ENCODE assay signal across 28 cellular contexts in the genomic region with DNA sequence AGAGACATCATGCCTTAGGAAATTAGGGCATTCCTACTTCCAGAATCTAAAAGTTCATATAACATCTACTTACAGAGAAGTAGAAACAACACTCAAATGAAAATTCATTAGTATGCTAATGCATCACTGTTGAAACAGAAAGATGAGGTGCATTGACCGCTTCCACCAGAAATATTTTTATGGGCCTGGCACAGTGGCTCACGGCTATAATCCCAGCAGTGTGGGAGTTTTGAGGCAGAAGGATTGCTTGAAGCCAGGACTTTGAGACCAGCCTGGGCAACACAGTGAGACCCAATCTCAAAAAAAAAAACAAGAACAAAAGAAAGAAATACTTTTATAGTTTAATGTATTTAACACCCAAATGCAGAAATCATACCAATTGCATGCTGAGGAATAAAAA.
"Had no signal": no experiment of that assay in that cellular context is flagged by ENCODE, and none has a peak within 500 bp of the region (broad histone marks: within the 10 kb centered on the region; RNA-seq: fewer than 3 reads in every experiment).

No MANE protein-coding gene starts in this region.

- ATAC-seq: T-cell had no signal

- H3K4me3 Mint-ChIP-seq: activated CD4-positive, alpha-beta memory T cell treated with anti-CD3 and anti-CD28 coated beads for 36 hours; activated CD4-positive, alpha-beta T cell treated with anti-CD3 and anti-CD28 coated beads, Interleukin-2, amount 10 ng/mL, durations not matched to agents 7 days and 5 days; activated naive CD4-positive, alpha-beta T cell treated with anti-CD3 and anti-CD28 coated beads, Interleukin-2, amount 10 ng/mL, durations not matched to agents 7 days and 5 days; activated naive CD8-positive, alpha-beta T cell treated with anti-CD3 and anti-CD28 coated beads for 36 hours; T-cell had no signal

- H3K27me3 ChIP-seq: breast epithelium had no signal

- H3K9me3 ChIP-seq: breast epithelium had no signal

- H3K27ac ChIP-seq: breast epithelium had no signal

- H3K27ac Mint-ChIP-seq: activated CD4-positive, alpha-beta memory T cell treated with anti-CD3 and anti-CD28 coated beads for 36 hours; activated CD4-positive, alpha-beta T cell treated with anti-CD3 and anti-CD28 coated beads, Interleukin-2, amount 10 ng/mL, durations not matched to agents 7 days and 5 days; activated naive CD4-positive, alpha-beta T cell treated with anti-CD3 and anti-CD28 coated beads, Interleukin-2, amount 10 ng/mL, durations not matched to agents 7 days and 5 days; activated naive CD8-positive, alpha-beta T cell treated with anti-CD3 and anti-CD28 coated beads for 36 hours; activated T-helper 2 cell treated with anti-CD3 and anti-CD28 coated beads, Interferon-gamma antibody, Interleukin-2, Interleukin-4, amounts not matched to agents 10 μg/mL and 5 μg/mL and 100 μg/mL, durations not matched to agents 14 hours and 24 hours and 36 hours; T-cell had no signal

- H3K36me3 Mint-ChIP-seq: activated CD4-positive, alpha-beta memory T cell treated with anti-CD3 and anti-CD28 coated beads for 36 hours; activated naive CD4-positive, alpha-beta T cell treated with anti-CD3 and anti-CD28 coated beads, Interleukin-2, amount 10 ng/mL, durations not matched to agents 7 days and 5 days; activated naive CD8-positive, alpha-beta T cell treated with anti-CD3 and anti-CD28 coated beads for 36 hours; T-cell had no signal

- FAIRE-seq: TTC549 had no signal

- DNase-seq: activated CD4-positive, alpha-beta memory T cell treated with anti-CD3 and anti-CD28 coated beads for 36 hours; activated CD4-positive, alpha-beta T cell treated with anti-CD3 and anti-CD28 coated beads, Interleukin-2, amount 10 ng/mL, durations not matched to agents 7 days and 5 days; activated CD4-positive, CD25-positive, alpha-beta regulatory T cell; activated CD8-positive, alpha-beta memory T cell treated with anti-CD3 and anti-CD28 coated beads for 24 hours; activated gamma-delta T cell treated with Interleukin-2 at 50 U/mL for 16 hours; activated naive CD4-positive, alpha-beta T cell treated with anti-CD3 and anti-CD28 coated beads, Interleukin-2, amount 10 ng/mL, durations not matched to agents 7 days and 5 days; activated naive CD8-positive, alpha-beta T cell treated with anti-CD3 and anti-CD28 coated beads for 36 hours; activated T-cell treated with anti-CD3 and anti-CD28 coated beads, Interleukin-2, amount 50 U/mL, for 48 hours; anterior cingulate cortex; central memory CD4-positive, alpha-beta T cell; KG1; MV-4-11; NCI-H1092 treated with DMSO at 0.1 percent for 48 hours; NCI-H1417 treated with DMSO at 0.1 percent for 48 hours; NCI-H1694; NCI-H2029 treated with DMSO at 0.1 percent for 48 hours; NCI-H345; NCI-H510A; NCI-H526 treated with DMSO at 0.1 percent for 48 hours; NCI-H82; NK-92 treated with Interleukin-12 subunit alpha and Interleukin-12 subunit beta, amount 100 ng/mL, for 24 hours; SIG-M5; T-cell; T-helper 2 cell; T1000 had no signal

- H3K9me3 Mint-ChIP-seq: activated CD4-positive, alpha-beta memory T cell treated with anti-CD3 and anti-CD28 coated beads for 36 hours; activated CD4-positive, alpha-beta T cell treated with anti-CD3 and anti-CD28 coated beads, Interleukin-2, amount 10 ng/mL, durations not matched to agents 7 days and 5 days; activated naive CD4-positive, alpha-beta T cell treated with anti-CD3 and anti-CD28 coated beads, Interleukin-2, amount 10 ng/mL, durations not matched to agents 7 days and 5 days; activated naive CD8-positive, alpha-beta T cell treated with anti-CD3 and anti-CD28 coated beads for 36 hours; activated T-helper 2 cell treated with anti-CD3 and anti-CD28 coated beads, Interferon-gamma antibody, Interleukin-2, Interleukin-4, amounts not matched to agents 10 μg/mL and 5 μg/mL and 100 μg/mL, durations not matched to agents 14 hours and 24 hours and 36 hours; T-cell had no signal

- H3K4me1 Mint-ChIP-seq: activated CD4-positive, alpha-beta T cell treated with anti-CD3 and anti-CD28 coated beads, Interleukin-2, amount 10 ng/mL, durations not matched to agents 7 days and 5 days; activated naive CD4-positive, alpha-beta T cell treated with anti-CD3 and anti-CD28 coated beads, Interleukin-2, amount 10 ng/mL, durations not matched to agents 7 days and 5 days; activated naive CD8-positive, alpha-beta T cell treated with anti-CD3 and anti-CD28 coated beads for 36 hours; T-cell had no signal

- H3K4me1 ChIP-seq: breast epithelium had no signal

- H3K4me3 ChIP-seq: breast epithelium had no signal

- H3K36me3 ChIP-seq: breast epithelium had no signal
